Comparison of ENCODE assay signal across 8 cellular contexts in the genomic region with DNA sequence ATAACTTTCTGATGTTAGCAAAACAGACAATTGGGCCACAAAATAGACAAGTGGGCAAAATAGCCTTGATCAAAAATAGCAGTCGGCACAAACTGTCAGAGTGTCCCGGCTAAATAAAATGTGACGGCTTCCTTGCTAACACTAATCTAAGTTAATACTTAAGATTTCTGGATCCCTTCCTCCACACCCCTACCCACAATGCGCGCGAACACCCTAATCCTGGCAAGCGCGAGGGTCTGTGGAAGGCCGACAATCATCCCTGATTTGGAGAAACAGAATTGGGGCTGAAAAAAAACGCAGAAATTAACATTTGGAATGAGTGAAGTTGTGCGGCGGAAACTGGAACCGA. TPM values are rescaled to one million over a fixed set of nuclear protein-coding genes. Genes with fewer than 3 reads are reported as not detected.
DNase-seq lines count a peak whose midpoint lies in the region; ATAC-seq and TF ChIP-seq lines count a peak whose summit lies in the region.

No MANE protein-coding gene starts in this region.

- H3K4me3 ChIP-seq in suprapubic skin: peak overlapping the region; percentile 71

- H3K36me3 ChIP-seq in suprapubic skin: peaks cover 3% of the 10 kb centered on the region

- no peak for DNase-seq in T-helper 2 cell treated with Interferon-gamma antibody and Interleukin-4, amounts not matched to agents 5 μg/mL and 100 μg/mL, for 36 hours (ENCODE audit: low spot score)
- DNase-seq in T-helper 2 cell (no peak), immature natural killer cell (no peak), suprapubic skin (ENCODE audit: low spot score in 2 of 2) (no peak), NCI-H2081 (lab: John Stamatoyannopoulos, UW) (no peak)
- DNase-seq in stimulated activated naive CD4-positive, alpha-beta T cell (lab: John Stamatoyannopoulos, UW): no peak

- H3K9me3 ChIP-seq in suprapubic skin: no peaks in the 10 kb centered on the region

- H3K27me3 Mint-ChIP-seq in T-helper 2 cell treated with Interferon-gamma antibody and Interleukin-4, amounts not matched to agents 5 μg/mL and 100 μg/mL, for 36 hours (ENCODE audit: low read depth): no peaks in the 10 kb centered on the region
- no peaks in the 10 kb centered on the region for H3K27me3 Mint-ChIP-seq in activated T-helper 17 cell treated with anti-CD3 and anti-CD28 coated beads, Interleukin-2, amount 50 U/mL, for 72 hours
- peaks cover 0 to 10% (median 7%) of the 10 kb centered on the region in 3 donors for H3K27me3 Mint-ChIP-seq in immature natural killer cell (ENCODE audit: low read depth in 3 of 3)

- H3K9me3 Mint-ChIP-seq in T-helper 2 cell treated with Interferon-gamma antibody and Interleukin-4, amounts not matched to agents 5 μg/mL and 100 μg/mL, for 36 hours: no peaks in the 10 kb centered on the region
- no peaks in the 10 kb centered on the region for H3K9me3 Mint-ChIP-seq in activated T-helper 17 cell treated with anti-CD3 and anti-CD28 coated beads, Interleukin-2, amount 50 U/mL, for 72 hours
- no peaks in the 10 kb centered on the region for H3K9me3 Mint-ChIP-seq in immature natural killer cell

- H3K27ac ChIP-seq in suprapubic skin: peak overlapping the region; percentile 77

- peaks cover 35% of the 10 kb centered on the region for H3K4me1 Mint-ChIP-seq in T-helper 2 cell treated with Interferon-gamma antibody and Interleukin-4, amounts not matched to agents 5 μg/mL and 100 μg/mL, for 36 hours (ENCODE audit: low read depth)
- H3K4me1 Mint-ChIP-seq in activated T-helper 17 cell treated with anti-CD3 and anti-CD28 coated beads, Interleukin-2, amount 50 U/mL, for 72 hours: peaks cover 24% of the 10 kb centered on the region
- peaks cover 26 to 36% of the 10 kb centered on the region in 2 donors for H3K4me1 Mint-ChIP-seq in immature natural killer cell

- TF ChIP-seq POLR2A in suprapubic skin (IDR thresholded peaks at IDR 0.05): no peak

- TF ChIP-seq CTCF in suprapubic skin (IDR thresholded peaks at IDR 0.05): no peak

- H3K4me1 ChIP-seq in suprapubic skin: peaks cover 38% of the 10 kb centered on the region

- peaks cover 23% of the 10 kb centered on the region for H3K36me3 Mint-ChIP-seq in T-helper 2 cell treated with Interferon-gamma antibody and Interleukin-4, amounts not matched to agents 5 μg/mL and 100 μg/mL, for 36 hours (ENCODE audit: low read depth)
- peaks cover 39% of the 10 kb centered on the region for H3K36me3 Mint-ChIP-seq in activated T-helper 17 cell treated with anti-CD3 and anti-CD28 coated beads, Interleukin-2, amount 50 U/mL, for 72 hours (ENCODE audit: low read depth)
- peaks cover 3 to 15% (median 12%) of the 10 kb centered on the region in 3 donors for H3K36me3 Mint-ChIP-seq in immature natural killer cell

- no peak for TF ChIP-seq EP300 in suprapubic skin (IDR thresholded peaks at IDR 0.05)

- 6% methylated on average over 13 of the region's 13 CpGs for WGBS in suprapubic skin

- peak overlapping the region; percentile 91 for H3K27ac Mint-ChIP-seq in T-helper 2 cell treated with Interferon-gamma antibody and Interleukin-4, amounts not matched to agents 5 μg/mL and 100 μg/mL, for 36 hours
- peak overlapping the region; percentile 96 for H3K27ac Mint-ChIP-seq in activated T-helper 17 cell treated with anti-CD3 and anti-CD28 coated beads, Interleukin-2, amount 50 U/mL, for 72 hours
- peak overlapping the region; percentile 79 to 95 (median 94) for H3K27ac Mint-ChIP-seq in immature natural killer cell

- ATAC-seq in activated T-helper 17 cell treated with anti-CD3 and anti-CD28 coated beads, Interleukin-2, amount 50 U/mL, for 72 hours (replicated peaks): no peak
- no peak for ATAC-seq in GM19452 (IDR thresholded peaks at IDR 0.05; ENCODE audit: unreplicated experiment)

- no peaks in the 10 kb centered on the region for H3K27me3 ChIP-seq in suprapubic skin

- H3K4me3 Mint-ChIP-seq in T-helper 2 cell treated with Interferon-gamma antibody and Interleukin-4, amounts not matched to agents 5 μg/mL and 100 μg/mL, for 36 hours: peak overlapping the region; percentile 97
- H3K4me3 Mint-ChIP-seq in activated T-helper 17 cell treated with anti-CD3 and anti-CD28 coated beads, Interleukin-2, amount 50 U/mL, for 72 hours: peak overlapping the region; percentile 89
- peak overlapping the region; percentile 88 to 94 (median 93) for H3K4me3 Mint-ChIP-seq in immature natural killer cell

RNA-seq across cellular contexts. Expression of gene CEP290, which starts 0.5 kb away (rescaled TPM):
- 10 to 100 TPM; 10.7 to 11.7 TPM for total RNA-seq in activated T-helper 17 cell treated with anti-CD3 and anti-CD28 coated beads, Interleukin-2, amount 50 U/mL, for 72 hours
- 1 to 10 TPM; 2.9 to 7.0 (median 4.0) TPM for polyA plus RNA-seq in immature natural killer cell
- 10 to 100 TPM in 3 of 4 donors, 1 to 10 TPM in 1; 9.0 to 34.8 (median 11.0) TPM for total RNA-seq in suprapubic skin

RNA-seq across cellular contexts. Expression of gene TMTC3, which starts 0.7 kb away (rescaled TPM):
- total RNA-seq in activated T-helper 17 cell treated with anti-CD3 and anti-CD28 coated beads, Interleukin-2, amount 50 U/mL, for 72 hours: 1 to 10 TPM; 6.9 TPM
- 1 to 10 TPM; 1.7 to 3.7 (median 1.7) TPM for polyA plus RNA-seq in immature natural killer cell
- total RNA-seq in suprapubic skin: 10 to 100 TPM; 24.9 to 37.1 (median 31.9) TPM
